In genomic region chr5:181138258-181138657, GRCh38 we compare ENCODE assay signal across 1 cellular context.
TF ChIP-seq lines count a peak whose summit lies in the region.

No MANE protein-coding gene starts in this region.

TF ChIP-seq in GM23338, 12 proteins besides CTCF, POLR2A, EP300 and RAD21 (continued from another document):
- TF ChIP-seq CREB1 (CRISPR knock-in tag; IDR thresholded peaks at IDR 0.05; ENCODE audit: low read depth) (no peak), EZH2 (IDR thresholded peaks at IDR 0.05; ENCODE audit: low read depth, unreplicated experiment) (no peak), JUNB (IDR thresholded peaks at IDR 0.05; ENCODE audit: unreplicated experiment) (no peak), ZNF114 (CRISPR knock-in tag; IDR thresholded peaks at IDR 0.05) (no peak), POLR2AphosphoS5 (IDR thresholded peaks at IDR 0.05; ENCODE audit: low read depth) (no peak), EZH2phosphoT487 (IDR thresholded peaks at IDR 0.05; ENCODE audit: unreplicated experiment) (no peak), ZNF462 (CRISPR knock-in tag; IDR thresholded peaks at IDR 0.05) (no peak), STAT1 (IDR thresholded peaks at IDR 0.05; ENCODE audit: unreplicated experiment) (no peak), ETS1 (IDR thresholded peaks at IDR 0.05) (no peak), ZNF331 (CRISPR knock-in tag; IDR thresholded peaks at IDR 0.05; ENCODE audit: low read depth) (no peak)
